8 cellular contexts compared by ENCODE assay signal in the genomic region with DNA sequence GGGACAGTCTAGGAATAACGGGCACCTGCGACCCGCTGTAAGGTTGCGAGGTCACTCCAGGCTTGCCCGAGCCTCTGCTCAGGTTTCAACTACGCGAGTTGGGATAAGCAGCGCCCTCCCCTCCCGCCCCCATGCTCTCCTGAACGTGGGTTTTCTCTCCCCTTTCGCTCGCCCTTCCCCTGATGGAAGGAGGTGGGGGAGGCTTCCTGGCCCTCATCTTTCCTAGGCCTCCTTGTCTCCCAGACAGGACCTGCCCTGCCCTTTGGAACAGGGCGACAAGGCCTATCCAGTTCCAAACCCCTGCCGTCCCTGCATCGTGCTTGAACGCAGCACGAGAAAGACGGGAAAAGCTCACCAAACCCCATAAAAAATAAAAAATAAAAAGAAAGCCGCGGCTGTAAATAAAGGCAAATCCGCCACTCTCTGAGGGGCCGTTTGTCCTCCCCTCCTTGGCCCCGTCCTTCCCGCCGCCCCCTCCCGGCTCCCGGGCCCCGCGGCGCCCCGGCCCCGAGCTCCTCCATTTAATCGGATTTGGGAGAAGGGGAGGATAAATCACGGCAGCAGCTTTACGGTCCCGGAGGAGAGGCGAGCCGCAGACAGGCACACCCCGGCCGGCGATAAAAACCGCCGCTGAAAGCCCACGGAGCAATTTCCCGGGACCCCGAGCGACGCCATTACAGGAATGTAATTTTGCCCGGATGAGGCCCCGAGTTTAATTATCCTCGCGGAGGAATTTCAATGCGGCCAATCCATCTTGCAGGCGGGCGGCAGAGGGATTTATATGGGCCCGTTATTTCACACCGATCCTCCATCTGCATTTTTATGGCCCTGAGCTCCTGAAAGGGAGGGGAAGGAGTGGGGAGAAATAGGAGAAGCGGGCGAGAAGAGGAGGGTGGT. TPM values are rescaled to one million over a fixed set of nuclear protein-coding genes. Genes with fewer than 3 reads are reported as not detected.
DNase-seq lines count a peak whose midpoint lies in the region; TF ChIP-seq lines count a peak whose summit lies in the region.

No MANE protein-coding gene starts in this region.

- H3K9me3 Mint-ChIP-seq in Caco-2 (ENCODE audit: unreplicated experiment): no peaks in the 10 kb centered on the region
- no peaks in the 10 kb centered on the region for H3K9me3 Mint-ChIP-seq in activated naive CD4-positive, alpha-beta T cell treated with anti-CD3 and anti-CD28 coated beads, Interleukin-2, amount 10 ng/mL, durations not matched to agents 7 days and 5 days

- POLR2A ChIA-PET in Caco-2 (lab: Charles Lee): interaction anchor here (0.6 kb wide), 1 partner anchor 602 kb away, joined by 3 read pairs; no protein-coding TSS in a partner anchor

- no peaks in the 10 kb centered on the region for H3K27me3 Mint-ChIP-seq in Caco-2 (ENCODE audit: insufficient read depth, unreplicated experiment)
- peaks cover 44% of the 10 kb centered on the region for H3K27me3 Mint-ChIP-seq in activated naive CD4-positive, alpha-beta T cell treated with anti-CD3 and anti-CD28 coated beads, Interleukin-2, amount 10 ng/mL, durations not matched to agents 7 days and 5 days

- H3K4me3 ChIP-seq in Caco-2 (ENCODE audit: low read depth, low read length) (peak overlapping the region; percentile 37), neural cell (ENCODE audit: low read length) (peak overlapping the region; percentile 68)

- H3K4me1 ChIP-seq in Caco-2: 0 out of 2 replicates have a peak, but pooled peaks cover 5% of the 10 kb centered on the region

- H3K27ac ChIP-seq in neural cell (ENCODE audit: low read length): peak overlapping the region; percentile 63

- H3K4me2 ChIP-seq in neural cell (ENCODE audit: low read length): no peak overlapping the region

- intact Hi-C loops in Caco-2 (cut with micrococcal nuclease; ENCODE audit: unreplicated experiment): loop anchor here (1.0 kb wide), 4 partner anchors 19 to 134 kb away; partner anchors contain the start of gene ATF7

- no peaks in the 10 kb centered on the region for H3K9me2 ChIP-seq in neural cell (ENCODE audit: insufficient read depth, low read length)

- peaks cover 11% of the 10 kb centered on the region for H3K36me3 Mint-ChIP-seq in Caco-2 (ENCODE audit: insufficient read depth, unreplicated experiment)
- peaks cover 23% of the 10 kb centered on the region for H3K36me3 Mint-ChIP-seq in activated naive CD4-positive, alpha-beta T cell treated with anti-CD3 and anti-CD28 coated beads, Interleukin-2, amount 10 ng/mL, durations not matched to agents 7 days and 5 days

- H3K4me1 Mint-ChIP-seq in Caco-2 (ENCODE audit: low read depth, unreplicated experiment): no peaks in the 10 kb centered on the region
- peaks cover 38% of the 10 kb centered on the region for H3K4me1 Mint-ChIP-seq in activated naive CD4-positive, alpha-beta T cell treated with anti-CD3 and anti-CD28 coated beads, Interleukin-2, amount 10 ng/mL, durations not matched to agents 7 days and 5 days

- no peaks in the 10 kb centered on the region for H4K20me1 ChIP-seq in neural cell (ENCODE audit: insufficient read depth)

- peak overlapping the region; percentile 51 for H3K9ac ChIP-seq in neural cell (ENCODE audit: low read length)

- peak overlapping the region; percentile 82 for H3K4me3 Mint-ChIP-seq in Caco-2 (ENCODE audit: unreplicated experiment)
- peak overlapping the region; percentile 97 for H3K4me3 Mint-ChIP-seq in activated naive CD4-positive, alpha-beta T cell treated with anti-CD3 and anti-CD28 coated beads, Interleukin-2, amount 10 ng/mL, durations not matched to agents 7 days and 5 days

- no TSS peak for BruUV-seq in Caco-2 (replicated peaks; lab: Mats Ljungman, UMichigan)

- TF ChIP-seq CTCF in Caco-2 (IDR thresholded peaks at IDR 0.05; ENCODE audit: insufficient read depth in 1 of 2, low read depth in 1 of 2, low read length in 1 of 2, severe bottlenecking in 1 of 2, unreplicated experiment in 1 of 2) (no peak), neural cell (IDR thresholded peaks at IDR 0.05; ENCODE audit: poor library complexity, severe bottlenecking) (no peak)

- no peak for TF ChIP-seq EP300 in neural cell (conservative IDR thresholded peaks at IDR 0.05; ENCODE audit: poor library complexity, severe bottlenecking)

- H3K36me3 ChIP-seq in Caco-2 (ENCODE audit: control insufficient read depth, insufficient read depth, low read length): peaks cover 1% of the 10 kb centered on the region; the same call in 1 of the 2 replicates
- H3K36me3 ChIP-seq in neural cell (ENCODE audit: insufficient read depth, low read length): no peaks in the 10 kb centered on the region

- H3K9me3 ChIP-seq in Caco-2: no peaks in the 10 kb centered on the region
- H3K9me3 ChIP-seq in neural cell (ENCODE audit: low read length): no peaks in the 10 kb centered on the region

- H3K79me2 ChIP-seq in neural cell (replicated peaks; ENCODE audit: insufficient read depth, low read length): peaks cover 21% of the 10 kb centered on the region

- no peaks in the 10 kb centered on the region for H3F3A ChIP-seq in neural cell (ENCODE audit: insufficient read depth, low read length, poor library complexity, severe bottlenecking)

- TF ChIP-seq RAD21 in neural cell (conservative IDR thresholded peaks at IDR 0.05): no peak

- H3K27me3 ChIP-seq in Caco-2 (replicated peaks; ENCODE audit: control insufficient read depth, insufficient read depth, low read length): no peaks in the 10 kb centered on the region
- H3K27me3 ChIP-seq in neural cell (ENCODE audit: insufficient read depth, low read depth, low read length): no peaks in the 10 kb centered on the region

- H2AFZ ChIP-seq in neural cell (ENCODE audit: low read depth, low read length): peak overlapping the region; percentile 85

- H3K27ac Mint-ChIP-seq in Caco-2 (ENCODE audit: unreplicated experiment): peak overlapping the region; percentile 87
- no peak overlapping the region for H3K27ac Mint-ChIP-seq in activated naive CD4-positive, alpha-beta T cell treated with anti-CD3 and anti-CD28 coated beads, Interleukin-2, amount 10 ng/mL, durations not matched to agents 7 days and 5 days

- CTCF ChIA-PET in Caco-2 (lab: Charles Lee): interaction anchor here (0.8 to 3.1 kb wide), 5 partner anchors 57 to 168 kb away, joined by 3 to 43 read pairs (median 4); no protein-coding TSS in a partner anchor
- CTCF ChIA-PET in activated naive CD4-positive, alpha-beta T cell treated with anti-CD3 and anti-CD28 coated beads, Interleukin-2, amount 10 ng/mL, durations not matched to agents 7 days and 5 days (lab: Charles Lee): interaction anchor here (1.0 to 6.6 kb wide), 11 partner anchors 12 to 134 kb away, joined by 3 to 95 read pairs (median 7); no protein-coding TSS in a partner anchor

- peak in 1 of 2 experiments; percentile 52 for DNase-seq in Caco-2
- DNase-seq in NCI-H187 treated with DMSO at 0.1 percent for 48 hours (lab: John Stamatoyannopoulos, UW): peak; percentile 13
- DNase-seq in activated naive CD4-positive, alpha-beta T cell treated with anti-CD3 and anti-CD28 coated beads, Interleukin-2, amount 10 ng/mL, durations not matched to agents 7 days and 5 days: peak; percentile 37
- DNase-seq in germinal center (ENCODE audit: low spot score): peak; percentile 29
- DNase-seq in NCI-H1436 (lab: John Stamatoyannopoulos, UW): no peak
- no peak for DNase-seq in T1000 (lab: John Stamatoyannopoulos, UW)
- DNase-seq in GDM1 (lab: John Stamatoyannopoulos, UW): no peak

TF ChIP-seq in neural cell, 6 proteins besides CTCF, POLR2A, EP300 and RAD21:
- TF ChIP-seq, protein P1, sequence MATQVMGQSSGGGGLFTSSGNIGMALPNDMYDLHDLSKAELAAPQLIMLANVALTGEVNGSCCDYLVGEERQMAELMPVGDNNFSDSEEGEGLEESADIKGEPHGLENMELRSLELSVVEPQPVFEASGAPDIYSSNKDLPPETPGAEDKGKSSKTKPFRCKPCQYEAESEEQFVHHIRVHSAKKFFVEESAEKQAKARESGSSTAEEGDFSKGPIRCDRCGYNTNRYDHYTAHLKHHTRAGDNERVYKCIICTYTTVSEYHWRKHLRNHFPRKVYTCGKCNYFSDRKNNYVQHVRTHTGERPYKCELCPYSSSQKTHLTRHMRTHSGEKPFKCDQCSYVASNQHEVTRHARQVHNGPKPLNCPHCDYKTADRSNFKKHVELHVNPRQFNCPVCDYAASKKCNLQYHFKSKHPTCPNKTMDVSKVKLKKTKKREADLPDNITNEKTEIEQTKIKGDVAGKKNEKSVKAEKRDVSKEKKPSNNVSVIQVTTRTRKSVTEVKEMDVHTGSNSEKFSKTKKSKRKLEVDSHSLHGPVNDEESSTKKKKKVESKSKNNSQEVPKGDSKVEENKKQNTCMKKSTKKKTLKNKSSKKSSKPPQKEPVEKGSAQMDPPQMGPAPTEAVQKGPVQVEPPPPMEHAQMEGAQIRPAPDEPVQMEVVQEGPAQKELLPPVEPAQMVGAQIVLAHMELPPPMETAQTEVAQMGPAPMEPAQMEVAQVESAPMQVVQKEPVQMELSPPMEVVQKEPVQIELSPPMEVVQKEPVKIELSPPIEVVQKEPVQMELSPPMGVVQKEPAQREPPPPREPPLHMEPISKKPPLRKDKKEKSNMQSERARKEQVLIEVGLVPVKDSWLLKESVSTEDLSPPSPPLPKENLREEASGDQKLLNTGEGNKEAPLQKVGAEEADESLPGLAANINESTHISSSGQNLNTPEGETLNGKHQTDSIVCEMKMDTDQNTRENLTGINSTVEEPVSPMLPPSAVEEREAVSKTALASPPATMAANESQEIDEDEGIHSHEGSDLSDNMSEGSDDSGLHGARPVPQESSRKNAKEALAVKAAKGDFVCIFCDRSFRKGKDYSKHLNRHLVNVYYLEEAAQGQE (IDR thresholded peaks at IDR 0.05; ENCODE audit: borderline replicate concordance): no peak
- no peak for TF ChIP-seq EZH2 (IDR thresholded peaks at IDR 0.05; ENCODE audit: borderline replicate concordance, insufficient read depth, low read length, poor library complexity, severe bottlenecking)
- TF ChIP-seq SMC3 (conservative IDR thresholded peaks at IDR 0.05; ENCODE audit: poor library complexity): no peak
- no peak for TF ChIP-seq MXI1 (conservative IDR thresholded peaks at IDR 0.05; ENCODE audit: poor library complexity, severe bottlenecking)
- no peak for TF ChIP-seq TAF1 (IDR thresholded peaks at IDR 0.05; ENCODE audit: low read depth)
- no peak for TF ChIP-seq POLR2AphosphoS5 (IDR thresholded peaks at IDR 0.05)

RNA-seq across cellular contexts. Expression of gene ATP5MC2, which starts 1.1 kb away (rescaled TPM):
- 156 and 160 TPM in 2 replicates for total RNA-seq in Caco-2 (2022)
- polyA plus RNA-seq in neural cell: 227 and 331 TPM in 2 replicates
- polyA minus RNA-seq in neural cell: 77.7 and 89.9 TPM in 2 replicates

RNA-seq across cellular contexts. Expression of gene CALCOCO1, which starts 50.3 kb away (rescaled TPM):
- total RNA-seq in Caco-2 (2022): 19.3 and 21.4 TPM in 2 replicates
- polyA plus RNA-seq in neural cell: 169 and 187 TPM in 2 replicates
- polyA minus RNA-seq in neural cell: 134 and 165 TPM in 2 replicates

RNA-seq across cellular contexts. Expression of gene ATF7, which starts 50.8 kb away (rescaled TPM):
- 26.9 and 28.7 TPM in 2 replicates for total RNA-seq in Caco-2 (2022)
- polyA plus RNA-seq in neural cell: 1.9 and 6.3 TPM in 2 replicates
- 6.6 and 19.0 TPM in 2 replicates for polyA minus RNA-seq in neural cell

Comparison
In these comparisons a context has a peak if more than half of its experiments do, and no peak if none do; other contexts are left out.
1. DNase-seq: peak in NCI-H187 treated with DMSO at 0.1 percent for 48 hours (single experiment), activated naive CD4-positive, alpha-beta T cell treated with anti-CD3 and anti-CD28 coated beads, Interleukin-2, amount 10 ng/mL, durations not matched to agents 7 days and 5 days (single experiment) and germinal center (single experiment); none in NCI-H1436 (single experiment), T1000 (single experiment) and GDM1 (single experiment).